In the genomic region with DNA sequence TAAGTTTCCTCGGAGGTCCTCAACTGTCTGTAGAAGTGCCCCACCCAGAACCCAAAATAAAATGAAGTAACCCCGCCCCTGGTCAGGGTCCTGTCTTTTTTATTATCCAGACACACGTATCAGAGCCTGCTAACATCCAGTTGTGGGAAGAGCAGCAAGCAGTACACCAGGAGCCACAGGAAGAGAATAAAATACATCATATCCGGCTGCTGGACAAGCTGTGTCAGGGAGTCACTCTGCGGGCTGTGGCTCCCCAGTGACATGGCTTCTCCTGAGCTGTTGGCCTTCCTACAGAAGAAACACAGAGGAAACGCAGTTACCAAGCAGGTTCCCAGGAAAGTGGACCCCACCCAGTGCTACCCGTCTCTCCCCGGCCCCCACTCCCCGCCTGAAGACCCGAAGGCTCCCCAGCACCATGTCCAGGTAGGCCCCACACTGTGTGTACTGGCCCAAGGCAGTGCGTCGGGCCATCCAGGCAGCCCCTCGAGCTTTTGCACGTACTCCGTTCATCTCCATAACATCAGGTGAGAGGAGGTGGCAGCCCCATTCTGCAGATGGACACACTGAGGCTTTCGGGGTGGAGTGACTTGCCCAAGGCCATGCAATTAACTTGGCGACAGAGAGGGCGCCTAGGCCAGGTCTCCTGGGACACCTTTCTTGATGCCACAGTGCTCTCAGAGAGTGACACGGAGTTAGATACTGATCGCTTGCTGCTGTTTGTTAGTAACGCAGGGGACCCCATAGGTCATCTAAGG, we compare ENCODE assay signal across 13 cellular contexts.
"Had no signal": no experiment of that assay in that cellular context is flagged by ENCODE, and none has a peak within 500 bp of the region (broad histone marks: within the 10 kb centered on the region; RNA-seq: fewer than 3 reads in every experiment).

No MANE protein-coding gene starts in this region.

- DNase-seq: activated CD4-positive, alpha-beta T cell treated with anti-CD3 and anti-CD28 coated beads for 1 hour; activated CD4-positive, alpha-beta T cell treated with anti-CD3 and anti-CD28 coated beads, Interleukin-2, amount 50 U/mL, for 48 hours; activated naive CD8-positive, alpha-beta T cell treated with anti-CD3 and anti-CD28 coated beads, Interleukin-2, amount 50 U/mL, for 24 hours; activated T-cell treated with anti-CD3 and anti-CD28 coated beads, Interleukin-2, amount 50 U/mL, for 72 hours; effector CD4-positive, alpha-beta T cell; hypothalamus; mucosa of descending colon; SK-N-SH; T-helper 17 cell; thyroid gland had no signal

- H3K4me1 ChIP-seq: ascending aorta had no signal

- H3K27me3 ChIP-seq: ascending aorta, gastroesophageal sphincter, thyroid gland had no signal

- H3K4me3 ChIP-seq: ascending aorta, gastroesophageal sphincter, lung, mucosa of descending colon, thyroid gland had no signal

- H3K9me3 ChIP-seq: ascending aorta, gastroesophageal sphincter, mucosa of descending colon, SK-N-SH, thyroid gland had no signal

- H3K27ac ChIP-seq: ascending aorta, gastroesophageal sphincter had no signal

- H3K36me3 ChIP-seq: ascending aorta, gastroesophageal sphincter, thyroid gland had no signal

- ATAC-seq: activated naive CD8-positive, alpha-beta T cell treated with anti-CD3 and anti-CD28 coated beads, Interleukin-2, amount 50 U/mL, for 24 hours; activated T-cell treated with anti-CD3 and anti-CD28 coated beads, Interleukin-2, amount 50 U/mL, for 72 hours; gastroesophageal sphincter; mucosa of descending colon; T-helper 17 cell had no signal
